Comparison of ENCODE assay signal across 20 cellular contexts in genomic region chr11:35152575-35152974, GRCh38. TPM values are rescaled to one million over a fixed set of nuclear protein-coding genes. Genes with fewer than 3 reads are reported as not detected.
A peak's percentile ranks its signal among the peaks of the same experiment; 100 is the strongest.
DNase-seq lines count a peak whose midpoint lies in the region; ATAC-seq, FAIRE-seq and TF ChIP-seq lines count a peak whose summit lies in the region.
"Had no signal": no experiment of that assay in that cellular context is flagged by ENCODE, and none has a peak within 500 bp of the region (broad histone marks: within the 10 kb centered on the region; RNA-seq: fewer than 3 reads in every experiment).

No MANE protein-coding gene starts in this region.

- CTCF ChIA-PET in activated CD4-positive, alpha-beta T cell treated with anti-CD3 and anti-CD28 coated beads for 36 hours (lab: Charles Lee) = interaction anchor here (1.3 kb wide), 1 partner anchor 13 kb away, joined by 4 read pairs; no protein-coding TSS in a partner anchor

- H3K4me1 Mint-ChIP-seq in activated CD4-positive, alpha-beta T cell treated with anti-CD3 and anti-CD28 coated beads for 36 hours = peaks cover 99% of the 10 kb centered on the region
- peaks cover 96% of the 10 kb centered on the region for H3K4me1 Mint-ChIP-seq in activated naive CD8-positive, alpha-beta T cell (ENCODE audit: low read depth)
- H3K4me1 Mint-ChIP-seq in naive B cell = peaks cover 59 to 97% (median 74%) of the 10 kb centered on the region in 3 donors
- H3K4me1 Mint-ChIP-seq: neural crest cell had no signal

- H3K27me3 Mint-ChIP-seq in activated CD4-positive, alpha-beta T cell treated with anti-CD3 and anti-CD28 coated beads for 36 hours = no peaks in the 10 kb centered on the region
- H3K27me3 Mint-ChIP-seq in activated naive CD8-positive, alpha-beta T cell = no peaks in the 10 kb centered on the region
- H3K27me3 Mint-ChIP-seq in naive B cell = no peaks in the 10 kb centered on the region

- H3K9me3 Mint-ChIP-seq in activated CD4-positive, alpha-beta T cell treated with anti-CD3 and anti-CD28 coated beads for 36 hours (ENCODE audit: low read depth) = peaks cover 5% of the 10 kb centered on the region
- no peaks in the 10 kb centered on the region for H3K9me3 Mint-ChIP-seq in activated naive CD8-positive, alpha-beta T cell (ENCODE audit: low read depth)
- H3K9me3 Mint-ChIP-seq in naive B cell = peaks cover 0 to 4% (median 0%) of the 10 kb centered on the region in 7 donors

- H3K4me3 Mint-ChIP-seq in activated CD4-positive, alpha-beta T cell treated with anti-CD3 and anti-CD28 coated beads for 36 hours = peak overlapping the region; percentile 17
- peak overlapping the region; percentile 77 for H3K4me3 Mint-ChIP-seq in activated naive CD8-positive, alpha-beta T cell
- H3K4me3 Mint-ChIP-seq in naive B cell = no peak overlapping the region
- H3K4me3 Mint-ChIP-seq: neural crest cell had no signal

- peak; percentile 40 for FAIRE-seq in GM12892 (lab: Jason Lieb, UNC)

- H3K27ac Mint-ChIP-seq in activated CD4-positive, alpha-beta T cell treated with anti-CD3 and anti-CD28 coated beads for 36 hours = peak overlapping the region; percentile 84
- peak overlapping the region; percentile 98 for H3K27ac Mint-ChIP-seq in activated naive CD8-positive, alpha-beta T cell
- peak overlapping the region in 4 of 6 donors; percentile 27 to 88 (median 72) for H3K27ac Mint-ChIP-seq in naive B cell

- DNase-seq in activated CD4-positive, alpha-beta T cell treated with anti-CD3 and anti-CD28 coated beads for 36 hours = no peak
- no peak for DNase-seq in activated CD4-positive, alpha-beta T cell treated with anti-CD3 and anti-CD28 coated beads for 4 hours
- DNase-seq in GM12892 (ENCODE audit: insufficient read length) (no peak), naive B cell (no peak), KG1 (lab: John Stamatoyannopoulos, UW) (no peak), germinal center (ENCODE audit: low spot score) (no peak)
- DNase-seq: activated CD4-positive, alpha-beta T cell treated with anti-CD3 and anti-CD28 coated beads, Interleukin-2, amount 50 U/mL, for 1 hour; activated gamma-delta T cell; brain microvascular endothelial cell; DMS79; NCI-H1105; NCI-H774; Peyer's patch; SK-N-SH; stimulated activated naive CD4-positive, alpha-beta T cell; upper lobe of left lung had no signal

- intact Hi-C loops in activated CD4-positive, alpha-beta T cell treated with anti-CD3 and anti-CD28 coated beads for 36 hours (cut with DNase I, micrococcal nuclease) = no loop called here

- H3K36me3 Mint-ChIP-seq in activated CD4-positive, alpha-beta T cell treated with anti-CD3 and anti-CD28 coated beads for 36 hours (ENCODE audit: low read depth) = peaks cover 85% of the 10 kb centered on the region
- peaks cover 53% of the 10 kb centered on the region for H3K36me3 Mint-ChIP-seq in activated naive CD8-positive, alpha-beta T cell
- H3K36me3 Mint-ChIP-seq in naive B cell = peaks cover 32 to 35% of the 10 kb centered on the region in 2 donors

- no peak for TF ChIP-seq POLR2A in GM12892 (IDR thresholded peaks at IDR 0.05; ENCODE audit: low read depth, low read length)

- ATAC-seq in activated CD4-positive, alpha-beta T cell treated with anti-CD3 and anti-CD28 coated beads for 36 hours = no peak
- ATAC-seq in naive B cell (ENCODE audit: low read depth in 2 of 2) (no peak), GM21737 (IDR thresholded peaks at IDR 0.05; ENCODE audit: unreplicated experiment) (no peak)
- ATAC-seq: esophagus mucosa had no signal

- POLR2A ChIA-PET in activated CD4-positive, alpha-beta T cell treated with anti-CD3 and anti-CD28 coated beads for 36 hours (lab: Charles Lee) = interaction anchor here (0.6 to 5.7 kb wide), 4 partner anchors 10 to 470 kb away, joined by 3 to 33 read pairs (median 8); no protein-coding TSS in a partner anchor

RNA-seq across cellular contexts. Expression of gene CD44, which starts 13.6 kb away (rescaled TPM):
- total RNA-seq in activated CD4-positive, alpha-beta T cell treated with anti-CD3 and anti-CD28 coated beads for 36 hours = 100 to 1,000 TPM; 357 to 435 TPM
- polyA plus RNA-seq in GM12892 (2012; ENCODE audit: missing spikeins) = 449 TPM
- polyA plus RNA-seq in naive B cell (ENCODE audit: low read depth in 6 of 6) = 100 to 1,000 TPM; 156 to 277 (median 187) TPM

Comparison
In these comparisons a context has a peak if more than half of its experiments do, and no peak if none do; other contexts are left out.
1. H3K4me3 Mint-ChIP-seq: peak in activated CD4-positive, alpha-beta T cell treated with anti-CD3 and anti-CD28 coated beads for 36 hours (single experiment) and activated naive CD8-positive, alpha-beta T cell (single experiment); none in naive B cell (0 of 8).
2. Peak in every context shown above with its lines, with median percentiles within 50 percentile points of each other: H3K27ac Mint-ChIP-seq.